In the genomic region with DNA sequence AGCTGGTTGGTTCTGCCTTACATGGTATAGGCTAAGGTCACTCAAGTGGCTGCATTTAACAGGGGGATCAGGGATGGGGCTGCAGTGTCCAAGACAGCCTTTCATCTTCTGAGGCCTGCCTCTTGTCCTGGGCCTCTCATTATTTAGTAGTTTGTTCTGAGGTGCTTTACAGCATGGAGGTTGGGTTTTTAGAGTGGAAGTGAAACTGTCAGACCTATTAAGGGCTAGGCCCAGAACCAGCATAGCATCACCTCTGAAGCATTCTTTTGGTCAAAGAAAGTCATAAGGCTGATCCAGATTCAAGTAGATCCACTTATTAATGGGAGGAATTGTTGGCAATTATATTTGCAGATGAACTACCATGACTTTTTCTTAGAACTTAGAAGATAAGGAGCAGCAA, we compare ENCODE assay signal across 26 cellular contexts.
A peak's percentile ranks its signal among the peaks of the same experiment; 100 is the strongest.
DNase-seq lines count a peak whose midpoint lies in the region; ATAC-seq lines count a peak whose summit lies in the region.
"Had no signal": no experiment of that assay in that cellular context is flagged by ENCODE, and none has a peak within 500 bp of the region (broad histone marks: within the 10 kb centered on the region; RNA-seq: fewer than 3 reads in every experiment).

No MANE protein-coding gene starts in this region.

- DNase-seq in stimulated activated naive B cell treated with anti-CD40 and anti-IgM and Interleukin-4, amounts not matched to agents 10 μg/mL and 1 μg/mL and 100 μg/mL, for 72 hours = no peak
- DNase-seq in NCI-H2171 treated with DMSO at 0.1 percent for 48 hours (lab: John Stamatoyannopoulos, UW) (no peak), AG08396 (ENCODE audit: low spot score) (no peak)
- DNase-seq in effector memory CD8-positive, alpha-beta T cell = no peak
- DNase-seq: activated CD4-positive, alpha-beta T cell treated with anti-CD3 and anti-CD28 coated beads for 4 hours; activated CD8-positive, alpha-beta memory T cell treated with anti-CD3 and anti-CD28 coated beads for 24 hours; activated gamma-delta T cell treated with Interleukin-2 at 50 U/mL for 16 hours; activated T-cell treated with anti-CD3 and anti-CD28 coated beads, Interleukin-2, amount 50 U/mL, for 24 hours; body of pancreas; CD4-positive, CD25-positive, alpha-beta regulatory T cell; DMS 273 treated with DMSO at 0.1 percent for 48 hours; effector CD8-positive, alpha-beta T cell; erythroblast; foreskin keratinocyte; H9; heart right ventricle; left cardiac atrium; naive B cell; NCI-H1048; NCI-H187; nucleus accumbens; trophoblast cell had no signal

- no peak overlapping the region for H3K4me3 Mint-ChIP-seq in stimulated activated naive B cell treated with anti-CD40 and anti-IgM and Interleukin-4, amounts not matched to agents 10 μg/mL and 1 μg/mL and 100 μg/mL, for 72 hours
- H3K4me3 Mint-ChIP-seq in effector memory CD8-positive, alpha-beta T cell = no peak overlapping the region
- H3K4me3 Mint-ChIP-seq: activated T-cell treated with anti-CD3 and anti-CD28 coated beads, Interleukin-2, amount 50 U/mL, for 24 hours; CD4-positive, CD25-positive, alpha-beta regulatory T cell; H9; naive B cell; T-helper 1 cell treated with Interleukin-12 subunit alpha and Interleukin-12 subunit beta and Interleukin-4 antibody, amounts not matched to agents 30 μg/mL and 1 μg/mL, for 36 hours had no signal

- H3K36me3 Mint-ChIP-seq in stimulated activated naive B cell treated with anti-CD40 and anti-IgM and Interleukin-4, amounts not matched to agents 10 μg/mL and 1 μg/mL and 100 μg/mL, for 72 hours = no peaks in the 10 kb centered on the region
- no peaks in the 10 kb centered on the region for H3K36me3 Mint-ChIP-seq in effector memory CD8-positive, alpha-beta T cell (ENCODE audit: insufficient read depth)
- H3K36me3 Mint-ChIP-seq: CD4-positive, CD25-positive, alpha-beta regulatory T cell; naive B cell had no signal

- ATAC-seq in GM18907 (IDR thresholded peaks at IDR 0.05; ENCODE audit: unreplicated experiment) (peak; percentile 69), GM21723 (IDR thresholded peaks at IDR 0.05; ENCODE audit: unreplicated experiment) (peak; percentile 69), HG03103 (IDR thresholded peaks at IDR 0.05; ENCODE audit: low read depth, unreplicated experiment) (peak; percentile 59)
- ATAC-seq in stimulated activated naive B cell treated with anti-CD40 and anti-IgM and Interleukin-4, amounts not matched to agents 10 μg/mL and 1 μg/mL and 100 μg/mL, for 72 hours (replicated peaks) = peak; percentile 12 to 52
- no peak for ATAC-seq in effector memory CD8-positive, alpha-beta T cell (replicated peaks)
- ATAC-seq: body of pancreas, foreskin keratinocyte, heart right ventricle, left cardiac atrium had no signal

- peaks cover 0 to 1% of the 10 kb centered on the region in 2 donors for H3K9me3 Mint-ChIP-seq in stimulated activated naive B cell treated with anti-CD40 and anti-IgM and Interleukin-4, amounts not matched to agents 10 μg/mL and 1 μg/mL and 100 μg/mL, for 72 hours
- no peaks in the 10 kb centered on the region for H3K9me3 Mint-ChIP-seq in effector memory CD8-positive, alpha-beta T cell
- H3K9me3 Mint-ChIP-seq: activated T-cell treated with anti-CD3 and anti-CD28 coated beads, Interleukin-2, amount 50 U/mL, for 24 hours; H9; T-helper 1 cell treated with Interleukin-12 subunit alpha and Interleukin-12 subunit beta and Interleukin-4 antibody, amounts not matched to agents 30 μg/mL and 1 μg/mL, for 36 hours had no signal

- H3K27me3 Mint-ChIP-seq in stimulated activated naive B cell treated with anti-CD40 and anti-IgM and Interleukin-4, amounts not matched to agents 10 μg/mL and 1 μg/mL and 100 μg/mL, for 72 hours = no peaks in the 10 kb centered on the region
- peaks cover 0 to 13% of the 10 kb centered on the region in 2 donors for H3K27me3 Mint-ChIP-seq in effector memory CD8-positive, alpha-beta T cell
- H3K27me3 Mint-ChIP-seq: activated T-cell treated with anti-CD3 and anti-CD28 coated beads, Interleukin-2, amount 50 U/mL, for 24 hours; CD4-positive, CD25-positive, alpha-beta regulatory T cell; naive B cell had no signal

- no peaks in the 10 kb centered on the region for H3K4me1 Mint-ChIP-seq in stimulated activated naive B cell treated with anti-CD40 and anti-IgM and Interleukin-4, amounts not matched to agents 10 μg/mL and 1 μg/mL and 100 μg/mL, for 72 hours
- H3K4me1 Mint-ChIP-seq in effector memory CD8-positive, alpha-beta T cell (ENCODE audit: low read depth in 2 of 2) = no peaks in the 10 kb centered on the region
- H3K4me1 Mint-ChIP-seq: CD4-positive, CD25-positive, alpha-beta regulatory T cell; H9; naive B cell had no signal

- H3K27ac Mint-ChIP-seq in stimulated activated naive B cell treated with anti-CD40 and anti-IgM and Interleukin-4, amounts not matched to agents 10 μg/mL and 1 μg/mL and 100 μg/mL, for 72 hours = no peak overlapping the region
- no peak overlapping the region for H3K27ac Mint-ChIP-seq in effector memory CD8-positive, alpha-beta T cell
- H3K27ac Mint-ChIP-seq: activated T-cell treated with anti-CD3 and anti-CD28 coated beads, Interleukin-2, amount 50 U/mL, for 24 hours; CD4-positive, CD25-positive, alpha-beta regulatory T cell; H9; naive B cell; T-helper 1 cell treated with Interleukin-12 subunit alpha and Interleukin-12 subunit beta and Interleukin-4 antibody, amounts not matched to agents 30 μg/mL and 1 μg/mL, for 36 hours had no signal
